ENCODE assay signal across 25 cellular contexts in the genomic region with DNA sequence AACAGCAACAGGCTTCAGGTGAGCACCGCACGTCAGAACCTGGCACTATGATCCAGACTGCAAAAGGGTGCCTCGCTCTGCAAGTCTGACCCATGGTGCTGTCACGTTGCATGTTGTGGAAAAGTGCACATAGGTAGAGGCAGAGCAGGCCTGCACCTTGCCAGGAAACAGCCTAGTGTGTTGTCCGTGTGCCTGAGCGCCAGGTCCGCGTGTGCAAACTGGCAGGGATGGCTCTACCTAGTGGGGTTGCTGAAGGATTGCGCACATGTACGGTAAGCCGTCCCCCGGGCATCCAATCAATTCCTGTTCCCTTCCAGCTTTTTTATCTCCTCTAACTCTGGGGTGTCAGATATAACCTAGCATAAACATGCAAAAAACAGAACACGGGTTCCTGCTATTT.
DNase-seq lines count a peak whose midpoint lies in the region; ATAC-seq, FAIRE-seq and TF ChIP-seq lines count a peak whose summit lies in the region.
"Had no signal": no experiment of that assay in that cellular context is flagged by ENCODE, and none has a peak within 500 bp of the region (broad histone marks: within the 10 kb centered on the region; RNA-seq: fewer than 3 reads in every experiment).

No MANE protein-coding gene starts in this region.

- H3K4me3 Mint-ChIP-seq in nephron, result no peak overlapping the region
- H3K4me3 Mint-ChIP-seq: CD14-positive monocyte, HFFc6 had no signal

- peaks cover 10 to 25% (median 19%) of the 10 kb centered on the region in 11 experiments; a peak in 21 of 22 replicates for H3K9me3 ChIP-seq in BLaER1 treated with 17β-estradiol and CSF1 and Interleukin-3, amounts not matched to agents 10 nM and 100 nM (replicated peaks in 1 of 11)
- peaks cover 0 to 11% (median 3%) of the 10 kb centered on the region in 8 donors for H3K9me3 ChIP-seq in spleen
- H3K9me3 ChIP-seq: HAP-1, MG63 had no signal

- H3K36me3 ChIP-seq in BLaER1 treated with 17β-estradiol and CSF1 and Interleukin-3, amounts not matched to agents 10 nM and 100 nM, result no peaks in the 10 kb centered on the region
- H3K36me3 ChIP-seq in bronchial epithelial cell (ENCODE audit: control insufficient read depth, insufficient read depth, low read length) (no peaks in the 10 kb centered on the region), spleen (no peaks in the 10 kb centered on the region)
- H3K36me3 ChIP-seq: HAP-1, MG63 had no signal

- no peak for TF ChIP-seq POLR2A in spleen (IDR thresholded peaks at IDR 0.05)

- DNase-seq in bronchial epithelial cell (ENCODE audit: low read depth), result no peak
- peak; percentile 52 for DNase-seq in spleen
- no peak for DNase-seq in iPS-NIHi7 (ENCODE audit: extremely low spot score)
- DNase-seq in GM10266 (ENCODE audit: extremely low spot score), result no peak
- DNase-seq: Calu3, DMS79 treated with DMSO at 0.1 percent for 48 hours, GF-D8, GOT3, HFFc6, KG1, MG63, NCI-H1105 treated with DMSO at 0.1 percent for 48 hours, NCI-H146, NCI-H2081, NCI-H226, NCI-H510A, NCI-H69, SHP77 had no signal

- peaks cover 0 to 68% (median 32%) of the 10 kb centered on the region in 10 experiments; a peak in 16 of 20 replicates for H3K4me1 ChIP-seq in BLaER1 treated with 17β-estradiol and CSF1 and Interleukin-3, amounts not matched to agents 10 nM and 100 nM
- H3K4me1 ChIP-seq in spleen, result no peaks in the 10 kb centered on the region
- H3K4me1 ChIP-seq: HAP-1 had no signal

- ATAC-seq in HG03521 (IDR thresholded peaks at IDR 0.05; ENCODE audit: unreplicated experiment), result no peak

- H3K9ac ChIP-seq in BLaER1 treated with 17β-estradiol and CSF1 and Interleukin-3, amounts not matched to agents 10 nM and 100 nM, result no peak overlapping the region

- H3K27me3 Mint-ChIP-seq in nephron (ENCODE audit: low read depth), result peaks cover 5% of the 10 kb centered on the region

- 92 to 95% (median 94%) methylated on average over 12 to 13 of the region's 13 CpGs for WGBS in spleen, 5 donors

- no peaks in the 10 kb centered on the region for H3K36me3 Mint-ChIP-seq in nephron (ENCODE audit: low read depth)
- H3K36me3 Mint-ChIP-seq: CD14-positive monocyte had no signal

- H3K4me2 ChIP-seq in BLaER1 treated with 17β-estradiol and CSF1 and Interleukin-3, amounts not matched to agents 10 nM and 100 nM, result peak overlapping the region in 7 of 11 experiments; percentile 68 to 88 (median 77); a peak in 13 of 22 replicates

- H3K27me3 ChIP-seq in BLaER1 treated with 17β-estradiol and CSF1 and Interleukin-3, amounts not matched to agents 10 nM and 100 nM, result no peaks in the 10 kb centered on the region
- H3K27me3 ChIP-seq in bronchial epithelial cell (ENCODE audit: control insufficient read depth, insufficient read depth, low read length), result no peaks in the 10 kb centered on the region
- no peaks in the 10 kb centered on the region for H3K27me3 ChIP-seq in spleen (replicated peaks in 1 of 7)
- H3K27me3 ChIP-seq: MG63 had no signal

- H3K9me3 Mint-ChIP-seq in nephron, result peaks cover 3% of the 10 kb centered on the region
- H3K9me3 Mint-ChIP-seq: HFFc6 had no signal

- peaks cover 38% of the 10 kb centered on the region for H3K4me1 Mint-ChIP-seq in nephron
- H3K4me1 Mint-ChIP-seq: CD14-positive monocyte had no signal

- intact Hi-C loops in spleen (cut with DNase I; ENCODE audit: low total_unique reads), result no loop called here

- TF ChIP-seq CTCF in bronchial epithelial cell (IDR thresholded peaks at IDR 0.05; ENCODE audit: insufficient read depth, low read length, severe bottlenecking), result no peak
- TF ChIP-seq CTCF in nephron (IDR thresholded peaks at IDR 0.05; ENCODE audit: unreplicated experiment in 3 of 3), result no peak
- TF ChIP-seq CTCF in spleen (IDR thresholded peaks at IDR 0.05 in 8 of 11, conservative IDR thresholded peaks at IDR 0.05 in 3 of 11), result no peak
- no peak for TF ChIP-seq CTCF in GM10266 (IDR thresholded peaks at IDR 0.05; ENCODE audit: control insufficient read depth, insufficient read depth, low read depth, missing control alignments)

- no peak overlapping the region for H3K4me3 ChIP-seq in BLaER1 treated with 17β-estradiol and CSF1 and Interleukin-3, amounts not matched to agents 10 nM and 100 nM
- H3K4me3 ChIP-seq in bronchial epithelial cell (ENCODE audit: low read depth, low read length) (no peak overlapping the region), spleen (no peak overlapping the region)
- H3K4me3 ChIP-seq: HAP-1, MG63 had no signal

- H4K20me1 ChIP-seq in BLaER1 treated with 17β-estradiol and CSF1 and Interleukin-3, amounts not matched to agents 10 nM and 100 nM, result no peaks in the 10 kb centered on the region

- FAIRE-seq in bronchial epithelial cell (lab: Jason Lieb, UNC), result peak; percentile 79
- FAIRE-seq: GM12892 had no signal

- peak overlapping the region; percentile 85 to 94 (median 89) for H3K27ac Mint-ChIP-seq in nephron
- H3K27ac Mint-ChIP-seq: CD14-positive monocyte, HFFc6 had no signal

- H3K27ac ChIP-seq in BLaER1 treated with 17β-estradiol and CSF1 and Interleukin-3, amounts not matched to agents 10 nM and 100 nM, result no peak overlapping the region
- no peak overlapping the region for H3K27ac ChIP-seq in spleen
- H3K27ac ChIP-seq: RWPE1 had no signal
